In the genomic region with DNA sequence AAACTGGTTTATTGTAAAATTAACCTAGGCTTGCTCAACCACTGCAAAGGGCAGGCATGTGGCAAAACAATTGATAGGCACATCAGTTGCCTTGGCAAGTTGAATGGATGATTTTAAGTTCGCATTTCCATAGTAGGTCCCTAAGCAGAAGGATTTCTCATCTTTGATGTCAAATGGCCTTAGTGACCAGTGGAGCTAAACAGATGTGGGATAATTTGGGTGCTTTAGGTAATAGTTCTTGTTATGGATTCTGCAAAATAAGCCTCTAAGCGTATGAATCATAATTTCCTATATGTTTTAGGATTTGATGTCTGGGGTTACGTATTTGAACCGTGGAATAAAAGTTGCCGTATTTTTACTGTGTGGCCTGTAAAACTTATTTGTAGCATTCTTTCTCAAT, we compare ENCODE assay signal across 17 cellular contexts.
DNase-seq lines count a peak whose midpoint lies in the region; ATAC-seq and TF ChIP-seq lines count a peak whose summit lies in the region.
"Had no signal": no experiment of that assay in that cellular context is flagged by ENCODE, and none has a peak within 500 bp of the region (broad histone marks: within the 10 kb centered on the region; RNA-seq: fewer than 3 reads in every experiment).

No MANE protein-coding gene starts in this region.

- H2AFZ ChIP-seq in Loucy (ENCODE audit: low read length) (no peak overlapping the region), trophoblast cell (ENCODE audit: insufficient read depth, low read length, poor library complexity) (no peak overlapping the region)

- peaks cover 97% of the 10 kb centered on the region for H3K79me2 ChIP-seq in Loucy (ENCODE audit: insufficient read depth, low read length)
- H3K79me2 ChIP-seq in trophoblast cell (ENCODE audit: control insufficient read depth, insufficient read depth, low read length, poor library complexity) = no peaks in the 10 kb centered on the region

- peak overlapping the region; percentile 69 to 94 (median 80) for H3K27ac ChIP-seq in gastroesophageal sphincter
- peak overlapping the region in 13 of 21 experiments; percentile 3 to 85 (median 75) for H3K27ac ChIP-seq in skin epidermis
- H3K27ac ChIP-seq in trophoblast cell (ENCODE audit: low read depth, low read length) = no peak overlapping the region

- DNase-seq in adipocyte (ENCODE audit: low read depth) = no peak
- no peak for DNase-seq in amygdala (lab: John Stamatoyannopoulos, UW)
- DNase-seq in activated CD4-positive, alpha-beta T cell treated with anti-CD3 and anti-CD28 coated beads, Interleukin-2, amount 50 U/mL, for 48 hours = no peak
- no peak for DNase-seq in trophoblast cell
- DNase-seq: activated CD4-positive, CD25-positive, alpha-beta regulatory T cell treated with anti-CD3 and anti-CD28 coated beads, Interleukin-2, amount 50 U/mL, for 72 hours; effector CD4-positive, alpha-beta T cell; mucosa of descending colon; MV-4-11; NCI-H1694 treated with DMSO at 0.1 percent for 48 hours; NCI-H446; NK-92 treated with Interleukin-12 subunit alpha and Interleukin-12 subunit beta, amount 100 ng/mL, for 24 hours; T-helper 9 cell; thyroid gland had no signal

- H3K9ac ChIP-seq in Loucy (ENCODE audit: low read depth, low read length, poor library complexity, severe bottlenecking) = no peak overlapping the region
- H3K9ac ChIP-seq in adipocyte (ENCODE audit: low read length) = peak overlapping the region; percentile 18
- H3K9ac ChIP-seq in trophoblast cell (ENCODE audit: low read length) = no peak overlapping the region

- TF ChIP-seq CTCF in Loucy (conservative IDR thresholded peaks at IDR 0.05; ENCODE audit: low read length) (no peak), gastroesophageal sphincter (IDR thresholded peaks at IDR 0.05) (no peak)

- no peak overlapping the region for H2BK12ac ChIP-seq in trophoblast cell (ENCODE audit: low read length)

- no peak overlapping the region for H2AK5ac ChIP-seq in trophoblast cell (ENCODE audit: low read length)

- H3K27me3 ChIP-seq in Loucy (ENCODE audit: insufficient read depth, low read length, poor library complexity, severe bottlenecking) = no peaks in the 10 kb centered on the region
- no peaks in the 10 kb centered on the region for H3K27me3 ChIP-seq in adipocyte (replicated peaks; ENCODE audit: control insufficient read depth, insufficient read depth, low read length)
- no peaks in the 10 kb centered on the region for H3K27me3 ChIP-seq in gastroesophageal sphincter
- no peaks in the 10 kb centered on the region for H3K27me3 ChIP-seq in trophoblast cell (ENCODE audit: insufficient read depth, low read length)
- H3K27me3 ChIP-seq: cardiac muscle cell, thyroid gland had no signal

- H4K20me1 ChIP-seq in Loucy (ENCODE audit: insufficient read depth, low read length, poor library complexity, severe bottlenecking) = peaks cover 4% of the 10 kb centered on the region

- H3K4ac ChIP-seq in trophoblast cell (ENCODE audit: low read depth, low read length) = no peak overlapping the region

- H3K18ac ChIP-seq in trophoblast cell (ENCODE audit: low read length) = no peak overlapping the region

- H3K23ac ChIP-seq in trophoblast cell (ENCODE audit: low read length) = no peak overlapping the region

- TF ChIP-seq EP300 in gastroesophageal sphincter (IDR thresholded peaks at IDR 0.05) = no peak

- ATAC-seq in gastroesophageal sphincter = no peak

- no peak overlapping the region for H4K8ac ChIP-seq in trophoblast cell (ENCODE audit: low read depth, low read length)

- H3K9me2 ChIP-seq in Loucy (replicated peaks; ENCODE audit: low read depth, low read length) = no peaks in the 10 kb centered on the region

- no peak overlapping the region for H2BK120ac ChIP-seq in trophoblast cell (ENCODE audit: insufficient read depth, low read length, poor library complexity)

- H3K4me3 ChIP-seq in Loucy (ENCODE audit: low read length, poor library complexity, severe bottlenecking) (no peak overlapping the region), adipocyte (ENCODE audit: low read length) (no peak overlapping the region), gastroesophageal sphincter (no peak overlapping the region), skin epidermis (no peak overlapping the region), trophoblast cell (ENCODE audit: low read depth, low read length) (no peak overlapping the region)
- H3K4me3 ChIP-seq: cardiac muscle cell, mucosa of descending colon, thyroid gland had no signal

- 90 to 93% methylated on average over 5 of the region's 5 CpGs for WGBS in gastroesophageal sphincter (ENCODE audit: low coverage in 1 of 2), 2 donors
- no CpG with 5 or more reads among the region's 5 CpGs for WGBS in trophoblast cell (ENCODE audit: extremely low coverage, insufficient coverage, insufficient read length)

- H3K9me3 ChIP-seq in Loucy (ENCODE audit: insufficient read depth, low read depth, low read length) (no peaks in the 10 kb centered on the region), adipocyte (ENCODE audit: control insufficient read depth, low read length) (no peaks in the 10 kb centered on the region), gastroesophageal sphincter (no peaks in the 10 kb centered on the region), trophoblast cell (ENCODE audit: insufficient read depth, low read depth, low read length) (no peaks in the 10 kb centered on the region)
- H3K9me3 ChIP-seq: mucosa of descending colon, thyroid gland had no signal

- no peaks in the 10 kb centered on the region for H3K36me3 ChIP-seq in Loucy (ENCODE audit: insufficient read depth, low read length)
- H3K36me3 ChIP-seq in adipocyte (ENCODE audit: control insufficient read depth, insufficient read depth, low read length, severe bottlenecking) = no peaks in the 10 kb centered on the region
- H3K36me3 ChIP-seq in gastroesophageal sphincter = no peaks in the 10 kb centered on the region
- H3K36me3 ChIP-seq in trophoblast cell (ENCODE audit: control insufficient read depth in 1 of 2, insufficient read depth in 2 of 2, low read length in 2 of 2) = no peaks in the 10 kb centered on the region
- H3K36me3 ChIP-seq: cardiac muscle cell, thyroid gland had no signal

- no peak overlapping the region for H3K14ac ChIP-seq in trophoblast cell (ENCODE audit: low read length)

- H3K4me1 ChIP-seq in Loucy (ENCODE audit: insufficient read depth, low read length, poor library complexity, severe bottlenecking) = peaks cover 91% of the 10 kb centered on the region
- peaks cover 63% of the 10 kb centered on the region for H3K4me1 ChIP-seq in adipocyte (ENCODE audit: control insufficient read depth, insufficient read depth, low read length)
- H3K4me1 ChIP-seq in gastroesophageal sphincter = peaks cover 8 to 74% (median 11%) of the 10 kb centered on the region in 3 donors
- peaks cover 8 to 11% of the 10 kb centered on the region in 2 experiments for H3K4me1 ChIP-seq in trophoblast cell (ENCODE audit: control insufficient read depth in 1 of 2, insufficient read depth in 2 of 2, low read length in 2 of 2)

- H2BK5ac ChIP-seq in trophoblast cell (ENCODE audit: low read depth, low read length, poor library complexity) = no peak overlapping the region

- H3K4me2 ChIP-seq in Loucy (ENCODE audit: low read depth, low read length, poor library complexity, severe bottlenecking) = peak overlapping the region; percentile 38
- no peak overlapping the region for H3K4me2 ChIP-seq in trophoblast cell (ENCODE audit: low read length)

- H3F3A ChIP-seq in Loucy (ENCODE audit: low read depth) = no peaks in the 10 kb centered on the region

- H4K91ac ChIP-seq in trophoblast cell (ENCODE audit: low read depth, low read length) = no peak overlapping the region

- TF ChIP-seq POLR2A in gastroesophageal sphincter (IDR thresholded peaks at IDR 0.05) = no peak

- H3K79me1 ChIP-seq in trophoblast cell (ENCODE audit: low read length) = peaks cover 4% of the 10 kb centered on the region

- no peak overlapping the region for H4K12ac ChIP-seq in trophoblast cell (ENCODE audit: low read depth, low read length)
